In the genomic region with DNA sequence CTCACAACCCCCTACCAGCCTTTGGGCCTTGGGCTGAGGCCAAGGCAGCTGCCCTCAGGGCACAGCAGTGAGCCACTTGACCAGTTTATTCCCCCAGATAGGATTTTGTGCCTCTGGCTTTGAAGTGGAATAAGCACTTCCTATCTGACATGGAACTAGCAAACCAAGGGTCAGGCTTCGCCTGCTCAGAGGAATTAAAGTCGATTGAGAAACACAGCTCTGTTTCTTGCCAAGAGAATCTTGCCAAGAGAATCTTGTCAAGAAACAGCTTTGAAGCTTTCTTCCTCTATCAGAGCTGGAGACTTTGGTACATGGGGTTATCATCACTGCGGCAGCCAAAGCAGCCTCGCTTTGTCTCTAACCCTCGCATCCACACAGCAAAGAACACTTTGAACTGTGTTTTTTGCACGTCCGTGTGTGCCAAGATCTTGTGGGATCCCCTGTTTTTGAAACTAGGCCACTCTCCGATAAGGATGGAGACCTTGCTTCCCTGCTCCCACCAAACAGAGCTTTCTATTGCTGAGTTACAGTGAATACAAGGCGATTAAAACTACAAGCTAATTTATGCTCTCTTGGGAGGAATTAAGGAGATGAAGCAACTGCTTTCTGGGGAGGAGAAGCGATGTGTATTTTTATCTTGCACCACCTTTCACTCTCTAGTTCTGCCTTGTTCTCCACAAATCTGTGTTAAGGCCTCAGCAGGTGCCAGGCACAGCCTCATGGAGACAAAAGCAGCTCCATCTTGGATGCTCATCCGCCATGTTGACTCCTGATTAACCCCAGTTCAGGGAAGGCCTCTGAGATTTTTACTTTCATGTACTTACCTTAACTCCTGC, we compare ENCODE assay signal across 14 cellular contexts.
DNase-seq lines count a peak whose midpoint lies in the region; ATAC-seq and TF ChIP-seq lines count a peak whose summit lies in the region.
"Had no signal": no experiment of that assay in that cellular context is flagged by ENCODE, and none has a peak within 500 bp of the region (broad histone marks: within the 10 kb centered on the region; RNA-seq: fewer than 3 reads in every experiment).

No MANE protein-coding gene starts in this region.

- H3K27ac Mint-ChIP-seq in chondrocyte (ENCODE audit: unreplicated experiment) = no peak overlapping the region

- peak overlapping the region in 3 of 5 donors; percentile 2 to 70 (median 9) for H3K27ac ChIP-seq in adrenal gland
- peak overlapping the region; percentile 40 to 59 for H3K27ac ChIP-seq in testis
- H3K27ac ChIP-seq: A549, SJCRH30, suprapubic skin had no signal

- peaks cover 2% of the 10 kb centered on the region for H3K36me3 Mint-ChIP-seq in chondrocyte (ENCODE audit: low read depth)
- H3K36me3 Mint-ChIP-seq: naive B cell had no signal

- DNase-seq in NCI-H2196 (lab: John Stamatoyannopoulos, UW; ENCODE audit: unreplicated experiment) (peak; percentile 44), NCI-H2196 treated with DMSO at 0.1 percent for 48 hours (lab: John Stamatoyannopoulos, UW; ENCODE audit: unreplicated experiment) (no peak), adrenal gland (peak in 6 of 7 donors; percentile 31 to 78 (median 58)), left kidney (ENCODE audit: low read depth, low spot score) (peak; percentile 41), testis (peak; percentile 76), chondrocyte (ENCODE audit: low spot score) (no peak)
- no peak for DNase-seq in activated CD4-positive, alpha-beta T cell treated with anti-CD3 and anti-CD28 coated beads, Interleukin-2, amount 50 U/mL, for 4 hours
- DNase-seq: activated CD8-positive, alpha-beta memory T cell treated with anti-CD3 and anti-CD28 coated beads for 24 hours; naive B cell; NCI-H1436 treated with DMSO at 0.1 percent for 48 hours had no signal

- peaks cover 7% of the 10 kb centered on the region for H3K4me1 Mint-ChIP-seq in chondrocyte (ENCODE audit: low read depth)

- H3K27me3 ChIP-seq in adrenal gland (no peaks in the 10 kb centered on the region), testis (no peaks in the 10 kb centered on the region)
- H3K27me3 ChIP-seq: suprapubic skin had no signal

- 29 to 54% (median 47%) methylated on average over 11 of the region's 11 CpGs for WGBS in adrenal gland, 4 donors
- 34 to 35% methylated on average over 9 to 11 of the region's 11 CpGs for WGBS in testis, 2 donors

- H3K27me3 Mint-ChIP-seq in chondrocyte (ENCODE audit: low read depth) = peaks cover 22% of the 10 kb centered on the region

- H3K4me3 Mint-ChIP-seq in chondrocyte (ENCODE audit: unreplicated experiment) = no peak overlapping the region
- H3K4me3 Mint-ChIP-seq: naive B cell had no signal

- H3K9me3 Mint-ChIP-seq in chondrocyte (ENCODE audit: low read depth) = no peaks in the 10 kb centered on the region

- H3K36me3 ChIP-seq in adrenal gland (replicated peaks in 1 of 2) = no peaks in the 10 kb centered on the region
- no peaks in the 10 kb centered on the region for H3K36me3 ChIP-seq in testis (ENCODE audit: low read depth, missing control alignments)
- H3K36me3 ChIP-seq: SJCRH30, suprapubic skin had no signal

- intact Hi-C loops in adrenal gland (cut with DNase I) (no loop called here), testis (cut with DNase I; ENCODE audit: low total_unique reads) (no loop called here)

- no peak for TF ChIP-seq POLR2A in adrenal gland (IDR thresholded peaks at IDR 0.05)
- TF ChIP-seq POLR2A in testis (IDR thresholded peaks at IDR 0.05) = no peak

- H3K4me3 ChIP-seq in adrenal gland (no peak overlapping the region), testis (no peak overlapping the region)
- H3K4me3 ChIP-seq: A549, SJCRH30, suprapubic skin had no signal

- ATAC-seq in HG03196 (IDR thresholded peaks at IDR 0.05; ENCODE audit: unreplicated experiment) = no peak
- ATAC-seq: A549 had no signal

- H3K9me3 ChIP-seq in adrenal gland (replicated peaks in 1 of 3) = no peaks in the 10 kb centered on the region
- H3K9me3 ChIP-seq in testis = no peaks in the 10 kb centered on the region
- H3K9me3 ChIP-seq: A549, SJCRH30, suprapubic skin had no signal

- TF ChIP-seq CTCF in adrenal gland (IDR thresholded peaks at IDR 0.05) = no peak
- TF ChIP-seq CTCF in testis (IDR thresholded peaks at IDR 0.05) = no peak
- TF ChIP-seq CTCF in chondrocyte (IDR thresholded peaks at IDR 0.05) = no peak

- H3K4me1 ChIP-seq in adrenal gland (replicated peaks in 1 of 2) (peaks cover 0 to 17% of the 10 kb centered on the region in 2 donors), testis (peaks cover 41% of the 10 kb centered on the region)
- H3K4me1 ChIP-seq: SJCRH30 had no signal

Comparison
In these comparisons a context has a peak if more than half of its experiments do, and no peak if none do; other contexts are left out.
1. DNase-seq: peak in NCI-H2196 (single experiment), adrenal gland (6 of 7), left kidney (single experiment) and testis (single experiment); none in NCI-H2196 treated with DMSO at 0.1 percent for 48 hours (single experiment), activated CD4-positive, alpha-beta T cell treated with anti-CD3 and anti-CD28 coated beads, Interleukin-2, amount 50 U/mL, for 4 hours (0 of 2) and chondrocyte (single experiment).